ENCODE assay signal across 1 cellular context in the genomic region with DNA sequence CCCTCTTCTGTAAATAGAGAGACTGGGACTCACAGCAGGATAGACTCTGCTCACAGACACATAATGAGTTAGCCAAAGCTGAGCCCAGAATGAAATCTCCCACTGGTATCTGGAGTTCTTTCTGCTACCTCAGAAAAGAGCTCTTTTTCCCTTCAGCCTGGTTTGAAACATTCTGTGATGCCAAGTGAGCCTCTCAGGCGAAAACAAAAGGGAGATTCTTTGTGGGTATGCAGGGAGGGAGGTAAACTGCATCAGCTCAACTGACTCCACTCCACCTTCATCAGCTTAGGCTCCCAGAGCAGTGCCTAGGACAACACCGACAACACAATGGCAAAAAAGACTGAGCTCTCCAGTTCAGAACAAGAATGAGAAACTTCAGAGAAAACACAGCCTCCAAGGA.
TF ChIP-seq lines count a peak whose summit lies in the region.

No MANE protein-coding gene starts in this region.

TF ChIP-seq in GM23338, 12 proteins besides CTCF, POLR2A, EP300 and RAD21 (continued from another document):
- TF ChIP-seq, protein P1, sequence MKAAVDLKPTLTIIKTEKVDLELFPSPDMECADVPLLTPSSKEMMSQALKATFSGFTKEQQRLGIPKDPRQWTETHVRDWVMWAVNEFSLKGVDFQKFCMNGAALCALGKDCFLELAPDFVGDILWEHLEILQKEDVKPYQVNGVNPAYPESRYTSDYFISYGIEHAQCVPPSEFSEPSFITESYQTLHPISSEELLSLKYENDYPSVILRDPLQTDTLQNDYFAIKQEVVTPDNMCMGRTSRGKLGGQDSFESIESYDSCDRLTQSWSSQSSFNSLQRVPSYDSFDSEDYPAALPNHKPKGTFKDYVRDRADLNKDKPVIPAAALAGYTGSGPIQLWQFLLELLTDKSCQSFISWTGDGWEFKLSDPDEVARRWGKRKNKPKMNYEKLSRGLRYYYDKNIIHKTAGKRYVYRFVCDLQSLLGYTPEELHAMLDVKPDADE (IDR thresholded peaks at IDR 0.05): no peak
- TF ChIP-seq EZH2phosphoT487 (IDR thresholded peaks at IDR 0.05; ENCODE audit: unreplicated experiment) (no peak), POLR2AphosphoS5 (IDR thresholded peaks at IDR 0.05; ENCODE audit: low read depth) (no peak)
- TF ChIP-seq, protein P2, sequence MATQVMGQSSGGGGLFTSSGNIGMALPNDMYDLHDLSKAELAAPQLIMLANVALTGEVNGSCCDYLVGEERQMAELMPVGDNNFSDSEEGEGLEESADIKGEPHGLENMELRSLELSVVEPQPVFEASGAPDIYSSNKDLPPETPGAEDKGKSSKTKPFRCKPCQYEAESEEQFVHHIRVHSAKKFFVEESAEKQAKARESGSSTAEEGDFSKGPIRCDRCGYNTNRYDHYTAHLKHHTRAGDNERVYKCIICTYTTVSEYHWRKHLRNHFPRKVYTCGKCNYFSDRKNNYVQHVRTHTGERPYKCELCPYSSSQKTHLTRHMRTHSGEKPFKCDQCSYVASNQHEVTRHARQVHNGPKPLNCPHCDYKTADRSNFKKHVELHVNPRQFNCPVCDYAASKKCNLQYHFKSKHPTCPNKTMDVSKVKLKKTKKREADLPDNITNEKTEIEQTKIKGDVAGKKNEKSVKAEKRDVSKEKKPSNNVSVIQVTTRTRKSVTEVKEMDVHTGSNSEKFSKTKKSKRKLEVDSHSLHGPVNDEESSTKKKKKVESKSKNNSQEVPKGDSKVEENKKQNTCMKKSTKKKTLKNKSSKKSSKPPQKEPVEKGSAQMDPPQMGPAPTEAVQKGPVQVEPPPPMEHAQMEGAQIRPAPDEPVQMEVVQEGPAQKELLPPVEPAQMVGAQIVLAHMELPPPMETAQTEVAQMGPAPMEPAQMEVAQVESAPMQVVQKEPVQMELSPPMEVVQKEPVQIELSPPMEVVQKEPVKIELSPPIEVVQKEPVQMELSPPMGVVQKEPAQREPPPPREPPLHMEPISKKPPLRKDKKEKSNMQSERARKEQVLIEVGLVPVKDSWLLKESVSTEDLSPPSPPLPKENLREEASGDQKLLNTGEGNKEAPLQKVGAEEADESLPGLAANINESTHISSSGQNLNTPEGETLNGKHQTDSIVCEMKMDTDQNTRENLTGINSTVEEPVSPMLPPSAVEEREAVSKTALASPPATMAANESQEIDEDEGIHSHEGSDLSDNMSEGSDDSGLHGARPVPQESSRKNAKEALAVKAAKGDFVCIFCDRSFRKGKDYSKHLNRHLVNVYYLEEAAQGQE (IDR thresholded peaks at IDR 0.05; ENCODE audit: unreplicated experiment): no peak
